Comparison of ENCODE assay signal across 28 cellular contexts in genomic region chr12:76096079-76096651, GRCh38.
"Had no signal": no experiment of that assay in that cellular context is flagged by ENCODE, and none has a peak within 500 bp of the region (broad histone marks: within the 10 kb centered on the region; RNA-seq: fewer than 3 reads in every experiment).

No MANE protein-coding gene starts in this region.

- H3K9me3 Mint-ChIP-seq: immature natural killer cell; naive thymus-derived CD8-positive, alpha-beta T cell; nephron; neural crest cell; stimulated activated effector memory CD8-positive, alpha-beta T cell treated with anti-CD3 and anti-CD28 coated beads, Interleukin-12 subunit alpha, Interleukin-12 subunit beta, amount 100 ng/mL, for 72 hours; stimulated activated naive CD8-positive, alpha-beta T cell treated with anti-CD3 and anti-CD28 coated beads, Interleukin-15, Interleukin-2, amounts not matched to agents 100 ng/mL and 50 ng/mL, for 24 hours had no signal

- ATAC-seq: left colon; left lung; lower lobe of right lung; naive thymus-derived CD8-positive, alpha-beta T cell; pancreas; right cardiac atrium; sciatic nerve; stimulated activated effector memory CD8-positive, alpha-beta T cell treated with anti-CD3 and anti-CD28 coated beads, Interleukin-12 subunit alpha, Interleukin-12 subunit beta, amount 100 ng/mL, for 72 hours; upper lobe of right lung had no signal

- H3K4me3 Mint-ChIP-seq: immature natural killer cell; naive thymus-derived CD8-positive, alpha-beta T cell; nephron; neural crest cell; stimulated activated effector memory CD8-positive, alpha-beta T cell treated with anti-CD3 and anti-CD28 coated beads, Interleukin-12 subunit alpha, Interleukin-12 subunit beta, amount 100 ng/mL, for 72 hours; stimulated activated naive CD8-positive, alpha-beta T cell treated with anti-CD3 and anti-CD28 coated beads, Interleukin-15, Interleukin-2, amounts not matched to agents 100 ng/mL and 50 ng/mL, for 24 hours had no signal

- DNase-seq: hypothalamus; immature natural killer cell; kidney; left colon; left lung; lower lobe of right lung; mammary epithelial cell; mesenchymal stem cell; naive thymus-derived CD8-positive, alpha-beta T cell; nucleus accumbens; pancreas; posterior cingulate gyrus; retina; right cardiac atrium; stimulated activated CD4-positive, alpha-beta T cell treated with anti-CD3 and anti-CD28 coated beads, Interleukin-4, amount 100 ng/mL, for 24 hours; stimulated activated naive CD4-positive, alpha-beta T cell; tibial artery; trophoblast cell; upper lobe of right lung had no signal

- H3K27ac ChIP-seq: left lung, lower lobe of right lung, pancreas, prostate gland, skin epidermis, suprapubic skin, thoracic aorta, tibial artery, upper lobe of right lung had no signal

- H3K4me1 Mint-ChIP-seq: immature natural killer cell; naive thymus-derived CD8-positive, alpha-beta T cell; nephron; neural crest cell; stimulated activated effector memory CD8-positive, alpha-beta T cell treated with anti-CD3 and anti-CD28 coated beads, Interleukin-12 subunit alpha, Interleukin-12 subunit beta, amount 100 ng/mL, for 72 hours had no signal

- H3K36me3 Mint-ChIP-seq: immature natural killer cell; naive thymus-derived CD8-positive, alpha-beta T cell; stimulated activated effector memory CD8-positive, alpha-beta T cell treated with anti-CD3 and anti-CD28 coated beads, Interleukin-12 subunit alpha, Interleukin-12 subunit beta, amount 100 ng/mL, for 72 hours had no signal

- H3K27ac Mint-ChIP-seq: immature natural killer cell; naive thymus-derived CD8-positive, alpha-beta T cell; nephron; stimulated activated effector memory CD8-positive, alpha-beta T cell treated with anti-CD3 and anti-CD28 coated beads, Interleukin-12 subunit alpha, Interleukin-12 subunit beta, amount 100 ng/mL, for 72 hours; stimulated activated naive CD8-positive, alpha-beta T cell treated with anti-CD3 and anti-CD28 coated beads, Interleukin-15, Interleukin-2, amounts not matched to agents 100 ng/mL and 50 ng/mL, for 24 hours had no signal
